In the genomic region with DNA sequence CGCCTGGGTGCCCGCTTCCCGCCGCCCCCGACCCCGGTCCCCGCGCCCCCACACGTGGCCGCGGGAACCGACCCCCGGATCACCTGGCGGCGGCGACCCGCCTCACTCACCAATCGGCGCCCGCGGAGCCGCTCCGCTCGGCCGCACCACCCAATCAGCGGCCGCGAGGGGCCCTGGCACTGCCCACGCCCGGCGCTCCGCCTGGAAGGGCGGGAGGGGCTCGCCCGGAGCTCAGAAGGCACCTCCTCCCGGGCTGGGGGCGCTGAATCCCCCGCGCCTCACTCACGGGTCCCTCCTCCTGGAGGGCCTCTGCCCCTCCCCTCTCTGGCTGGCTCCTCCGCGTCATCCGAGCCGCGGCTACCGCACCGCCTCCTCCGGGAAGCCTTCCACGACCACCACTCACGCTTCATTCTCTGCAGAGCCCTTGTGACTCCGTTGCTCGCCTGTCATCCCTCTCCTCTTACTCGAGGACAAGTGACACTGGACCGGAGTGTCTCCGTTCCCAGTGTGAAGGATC, we compare ENCODE assay signal across 1 cellular context.
TF ChIP-seq lines count a peak whose summit lies in the region.

No MANE protein-coding gene starts in this region.

TF ChIP-seq in HEK293, 187 proteins besides CTCF, POLR2A, EP300 and RAD21 (continued from another document and continues in another):
- TF ChIP-seq ZNF146 (tag by site-specific recombination; IDR thresholded peaks at IDR 0.05): 0 out of 2 replicates have a peak, but pooled peaks have one; percentile 40
- no peak; the same call in 1 of the 2 replicates for TF ChIP-seq ZNF2 (tag by site-specific recombination; IDR thresholded peaks at IDR 0.05)
- TF ChIP-seq ZNF10 (tag by site-specific recombination; IDR thresholded peaks at IDR 0.05): no peak
- TF ChIP-seq GFI1B (tag by site-specific recombination; IDR thresholded peaks at IDR 0.05): no peak
- TF ChIP-seq, protein P1, sequence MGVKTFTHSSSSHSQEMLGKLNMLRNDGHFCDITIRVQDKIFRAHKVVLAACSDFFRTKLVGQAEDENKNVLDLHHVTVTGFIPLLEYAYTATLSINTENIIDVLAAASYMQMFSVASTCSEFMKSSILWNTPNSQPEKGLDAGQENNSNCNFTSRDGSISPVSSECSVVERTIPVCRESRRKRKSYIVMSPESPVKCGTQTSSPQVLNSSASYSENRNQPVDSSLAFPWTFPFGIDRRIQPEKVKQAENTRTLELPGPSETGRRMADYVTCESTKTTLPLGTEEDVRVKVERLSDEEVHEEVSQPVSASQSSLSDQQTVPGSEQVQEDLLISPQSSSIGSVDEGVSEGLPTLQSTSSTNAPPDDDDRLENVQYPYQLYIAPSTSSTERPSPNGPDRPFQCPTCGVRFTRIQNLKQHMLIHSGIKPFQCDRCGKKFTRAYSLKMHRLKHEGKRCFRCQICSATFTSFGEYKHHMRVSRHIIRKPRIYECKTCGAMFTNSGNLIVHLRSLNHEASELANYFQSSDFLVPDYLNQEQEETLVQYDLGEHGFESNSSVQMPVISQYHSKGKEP (tag by site-specific recombination; IDR thresholded peaks at IDR 0.05): no peak
- TF ChIP-seq, protein P2, sequence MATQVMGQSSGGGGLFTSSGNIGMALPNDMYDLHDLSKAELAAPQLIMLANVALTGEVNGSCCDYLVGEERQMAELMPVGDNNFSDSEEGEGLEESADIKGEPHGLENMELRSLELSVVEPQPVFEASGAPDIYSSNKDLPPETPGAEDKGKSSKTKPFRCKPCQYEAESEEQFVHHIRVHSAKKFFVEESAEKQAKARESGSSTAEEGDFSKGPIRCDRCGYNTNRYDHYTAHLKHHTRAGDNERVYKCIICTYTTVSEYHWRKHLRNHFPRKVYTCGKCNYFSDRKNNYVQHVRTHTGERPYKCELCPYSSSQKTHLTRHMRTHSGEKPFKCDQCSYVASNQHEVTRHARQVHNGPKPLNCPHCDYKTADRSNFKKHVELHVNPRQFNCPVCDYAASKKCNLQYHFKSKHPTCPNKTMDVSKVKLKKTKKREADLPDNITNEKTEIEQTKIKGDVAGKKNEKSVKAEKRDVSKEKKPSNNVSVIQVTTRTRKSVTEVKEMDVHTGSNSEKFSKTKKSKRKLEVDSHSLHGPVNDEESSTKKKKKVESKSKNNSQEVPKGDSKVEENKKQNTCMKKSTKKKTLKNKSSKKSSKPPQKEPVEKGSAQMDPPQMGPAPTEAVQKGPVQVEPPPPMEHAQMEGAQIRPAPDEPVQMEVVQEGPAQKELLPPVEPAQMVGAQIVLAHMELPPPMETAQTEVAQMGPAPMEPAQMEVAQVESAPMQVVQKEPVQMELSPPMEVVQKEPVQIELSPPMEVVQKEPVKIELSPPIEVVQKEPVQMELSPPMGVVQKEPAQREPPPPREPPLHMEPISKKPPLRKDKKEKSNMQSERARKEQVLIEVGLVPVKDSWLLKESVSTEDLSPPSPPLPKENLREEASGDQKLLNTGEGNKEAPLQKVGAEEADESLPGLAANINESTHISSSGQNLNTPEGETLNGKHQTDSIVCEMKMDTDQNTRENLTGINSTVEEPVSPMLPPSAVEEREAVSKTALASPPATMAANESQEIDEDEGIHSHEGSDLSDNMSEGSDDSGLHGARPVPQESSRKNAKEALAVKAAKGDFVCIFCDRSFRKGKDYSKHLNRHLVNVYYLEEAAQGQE (tag by site-specific recombination; IDR thresholded peaks at IDR 0.05): no peak
- peak; percentile 76 for TF ChIP-seq SP3 (tag by site-specific recombination; IDR thresholded peaks at IDR 0.05)
- TF ChIP-seq ZNF707 (tag by site-specific recombination; IDR thresholded peaks at IDR 0.05): no peak
- TF ChIP-seq ZNF24 (tag by site-specific recombination; IDR thresholded peaks at IDR 0.05): peak; percentile 86
- TF ChIP-seq, protein P3, sequence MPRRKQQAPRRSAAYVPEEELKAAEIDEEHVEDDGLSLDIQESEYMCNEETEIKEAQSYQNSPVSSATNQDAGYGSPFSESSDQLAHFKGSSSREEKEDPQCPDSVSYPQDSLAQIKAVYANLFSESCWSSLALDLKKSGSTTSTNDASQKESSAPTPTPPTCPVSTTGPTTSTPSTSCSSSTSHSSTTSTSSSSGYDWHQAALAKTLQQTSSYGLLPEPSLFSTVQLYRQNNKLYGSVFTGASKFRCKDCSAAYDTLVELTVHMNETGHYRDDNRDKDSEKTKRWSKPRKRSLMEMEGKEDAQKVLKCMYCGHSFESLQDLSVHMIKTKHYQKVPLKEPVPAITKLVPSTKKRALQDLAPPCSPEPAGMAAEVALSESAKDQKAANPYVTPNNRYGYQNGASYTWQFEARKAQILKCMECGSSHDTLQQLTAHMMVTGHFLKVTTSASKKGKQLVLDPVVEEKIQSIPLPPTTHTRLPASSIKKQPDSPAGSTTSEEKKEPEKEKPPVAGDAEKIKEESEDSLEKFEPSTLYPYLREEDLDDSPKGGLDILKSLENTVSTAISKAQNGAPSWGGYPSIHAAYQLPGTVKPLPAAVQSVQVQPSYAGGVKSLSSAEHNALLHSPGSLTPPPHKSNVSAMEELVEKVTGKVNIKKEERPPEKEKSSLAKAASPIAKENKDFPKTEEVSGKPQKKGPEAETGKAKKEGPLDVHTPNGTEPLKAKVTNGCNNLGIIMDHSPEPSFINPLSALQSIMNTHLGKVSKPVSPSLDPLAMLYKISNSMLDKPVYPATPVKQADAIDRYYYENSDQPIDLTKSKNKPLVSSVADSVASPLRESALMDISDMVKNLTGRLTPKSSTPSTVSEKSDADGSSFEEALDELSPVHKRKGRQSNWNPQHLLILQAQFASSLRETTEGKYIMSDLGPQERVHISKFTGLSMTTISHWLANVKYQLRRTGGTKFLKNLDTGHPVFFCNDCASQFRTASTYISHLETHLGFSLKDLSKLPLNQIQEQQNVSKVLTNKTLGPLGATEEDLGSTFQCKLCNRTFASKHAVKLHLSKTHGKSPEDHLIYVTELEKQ (tag by site-specific recombination; IDR thresholded peaks at IDR 0.05; ENCODE audit: borderline replicate concordance): no peak; the same call in 1 of the 2 replicates
- no peak for TF ChIP-seq ZNF510 (tag by site-specific recombination; IDR thresholded peaks at IDR 0.05; ENCODE audit: insufficient replicate concordance)
- TF ChIP-seq ZNF785 (tag by site-specific recombination; IDR thresholded peaks at IDR 0.05): 0 out of 2 replicates have a peak, but pooled peaks have one; percentile 15
- TF ChIP-seq ZNF747 (tag by site-specific recombination; IDR thresholded peaks at IDR 0.05): no peak
- no peak for TF ChIP-seq ZNF624 (tag by site-specific recombination; IDR thresholded peaks at IDR 0.05)
- TF ChIP-seq ZNF571 (tag by site-specific recombination; IDR thresholded peaks at IDR 0.05): no peak
- TF ChIP-seq ZNF610 (tag by site-specific recombination; IDR thresholded peaks at IDR 0.05; ENCODE audit: borderline replicate concordance): peak; percentile 94
- no peak for TF ChIP-seq ZNF792 (tag by site-specific recombination; IDR thresholded peaks at IDR 0.05)
- peak; percentile 57 for TF ChIP-seq EGR2 (tag by site-specific recombination; IDR thresholded peaks at IDR 0.05; ENCODE audit: low read depth)
- TF ChIP-seq ZEB2 (tag by site-specific recombination; IDR thresholded peaks at IDR 0.05): peak; percentile 71
- no peak; the same call in 1 of the 2 replicates for TF ChIP-seq ZNF76 (tag by site-specific recombination; IDR thresholded peaks at IDR 0.05; ENCODE audit: borderline replicate concordance, low read depth)
- TF ChIP-seq ZNF341 (tag by site-specific recombination; IDR thresholded peaks at IDR 0.05; ENCODE audit: low read depth): no peak
- TF ChIP-seq ZSCAN16 (tag by site-specific recombination; IDR thresholded peaks at IDR 0.05): no peak
- TF ChIP-seq YY1 (tag by site-specific recombination; IDR thresholded peaks at IDR 0.05): no peak
- no peak for TF ChIP-seq HOXD13 (CRISPR knock-in tag; IDR thresholded peaks at IDR 0.05; ENCODE audit: borderline replicate concordance)
- TF ChIP-seq ZNF114 (tag by site-specific recombination; IDR thresholded peaks at IDR 0.05): no peak
- TF ChIP-seq ZNF394 (tag by site-specific recombination; IDR thresholded peaks at IDR 0.05; ENCODE audit: borderline replicate concordance): no peak; the same call in 1 of the 2 replicates
- TF ChIP-seq ZNF133 (tag by site-specific recombination; IDR thresholded peaks at IDR 0.05): no peak
- no peak for TF ChIP-seq ZNF311 (tag by site-specific recombination; IDR thresholded peaks at IDR 0.05; ENCODE audit: borderline replicate concordance)
- no peak for TF ChIP-seq ZNF214 (tag by site-specific recombination; IDR thresholded peaks at IDR 0.05; ENCODE audit: borderline replicate concordance)
- TF ChIP-seq, protein P4, sequence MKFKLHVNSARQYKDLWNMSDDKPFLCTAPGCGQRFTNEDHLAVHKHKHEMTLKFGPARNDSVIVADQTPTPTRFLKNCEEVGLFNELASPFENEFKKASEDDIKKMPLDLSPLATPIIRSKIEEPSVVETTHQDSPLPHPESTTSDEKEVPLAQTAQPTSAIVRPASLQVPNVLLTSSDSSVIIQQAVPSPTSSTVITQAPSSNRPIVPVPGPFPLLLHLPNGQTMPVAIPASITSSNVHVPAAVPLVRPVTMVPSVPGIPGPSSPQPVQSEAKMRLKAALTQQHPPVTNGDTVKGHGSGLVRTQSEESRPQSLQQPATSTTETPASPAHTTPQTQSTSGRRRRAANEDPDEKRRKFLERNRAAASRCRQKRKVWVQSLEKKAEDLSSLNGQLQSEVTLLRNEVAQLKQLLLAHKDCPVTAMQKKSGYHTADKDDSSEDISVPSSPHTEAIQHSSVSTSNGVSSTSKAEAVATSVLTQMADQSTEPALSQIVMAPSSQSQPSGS (tag by site-specific recombination; IDR thresholded peaks at IDR 0.05; ENCODE audit: low read depth): no peak
- TF ChIP-seq ZNF211 (tag by site-specific recombination; IDR thresholded peaks at IDR 0.05; ENCODE audit: low read depth): no peak
- TF ChIP-seq, protein P5, sequence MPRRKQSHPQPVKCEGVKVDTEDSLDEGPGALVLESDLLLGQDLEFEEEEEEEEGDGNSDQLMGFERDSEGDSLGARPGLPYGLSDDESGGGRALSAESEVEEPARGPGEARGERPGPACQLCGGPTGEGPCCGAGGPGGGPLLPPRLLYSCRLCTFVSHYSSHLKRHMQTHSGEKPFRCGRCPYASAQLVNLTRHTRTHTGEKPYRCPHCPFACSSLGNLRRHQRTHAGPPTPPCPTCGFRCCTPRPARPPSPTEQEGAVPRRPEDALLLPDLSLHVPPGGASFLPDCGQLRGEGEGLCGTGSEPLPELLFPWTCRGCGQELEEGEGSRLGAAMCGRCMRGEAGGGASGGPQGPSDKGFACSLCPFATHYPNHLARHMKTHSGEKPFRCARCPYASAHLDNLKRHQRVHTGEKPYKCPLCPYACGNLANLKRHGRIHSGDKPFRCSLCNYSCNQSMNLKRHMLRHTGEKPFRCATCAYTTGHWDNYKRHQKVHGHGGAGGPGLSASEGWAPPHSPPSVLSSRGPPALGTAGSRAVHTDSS (tag by site-specific recombination; IDR thresholded peaks at IDR 0.05): no peak
- TF ChIP-seq, protein P6, sequence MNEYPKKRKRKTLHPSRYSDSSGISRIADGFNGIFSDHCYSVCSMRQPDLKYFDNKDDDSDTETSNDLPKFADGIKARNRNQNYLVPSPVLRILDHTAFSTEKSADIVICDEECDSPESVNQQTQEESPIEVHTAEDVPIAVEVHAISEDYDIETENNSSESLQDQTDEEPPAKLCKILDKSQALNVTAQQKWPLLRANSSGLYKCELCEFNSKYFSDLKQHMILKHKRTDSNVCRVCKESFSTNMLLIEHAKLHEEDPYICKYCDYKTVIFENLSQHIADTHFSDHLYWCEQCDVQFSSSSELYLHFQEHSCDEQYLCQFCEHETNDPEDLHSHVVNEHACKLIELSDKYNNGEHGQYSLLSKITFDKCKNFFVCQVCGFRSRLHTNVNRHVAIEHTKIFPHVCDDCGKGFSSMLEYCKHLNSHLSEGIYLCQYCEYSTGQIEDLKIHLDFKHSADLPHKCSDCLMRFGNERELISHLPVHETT (tag by site-specific recombination; IDR thresholded peaks at IDR 0.05): peak; percentile 51
- no peak for TF ChIP-seq ZNF768 (tag by site-specific recombination; IDR thresholded peaks at IDR 0.05)
- no peak for TF ChIP-seq ZNF830 (tag by site-specific recombination; IDR thresholded peaks at IDR 0.05; ENCODE audit: low read depth)
- no peak for TF ChIP-seq ZNF140 (tag by site-specific recombination; IDR thresholded peaks at IDR 0.05)
- no peak for TF ChIP-seq ZNF776 (tag by site-specific recombination; IDR thresholded peaks at IDR 0.05; ENCODE audit: borderline replicate concordance)
- TF ChIP-seq ZNF670 (tag by site-specific recombination; IDR thresholded peaks at IDR 0.05; ENCODE audit: low read depth): no peak
- peak; percentile 12; the same call in 1 of the 2 replicates for TF ChIP-seq ZXDB (tag by site-specific recombination; IDR thresholded peaks at IDR 0.05)
- TF ChIP-seq ZNF626 (tag by site-specific recombination; IDR thresholded peaks at IDR 0.05): no peak
- TF ChIP-seq ZNF157 (tag by site-specific recombination; IDR thresholded peaks at IDR 0.05): no peak
- TF ChIP-seq, protein P7, sequence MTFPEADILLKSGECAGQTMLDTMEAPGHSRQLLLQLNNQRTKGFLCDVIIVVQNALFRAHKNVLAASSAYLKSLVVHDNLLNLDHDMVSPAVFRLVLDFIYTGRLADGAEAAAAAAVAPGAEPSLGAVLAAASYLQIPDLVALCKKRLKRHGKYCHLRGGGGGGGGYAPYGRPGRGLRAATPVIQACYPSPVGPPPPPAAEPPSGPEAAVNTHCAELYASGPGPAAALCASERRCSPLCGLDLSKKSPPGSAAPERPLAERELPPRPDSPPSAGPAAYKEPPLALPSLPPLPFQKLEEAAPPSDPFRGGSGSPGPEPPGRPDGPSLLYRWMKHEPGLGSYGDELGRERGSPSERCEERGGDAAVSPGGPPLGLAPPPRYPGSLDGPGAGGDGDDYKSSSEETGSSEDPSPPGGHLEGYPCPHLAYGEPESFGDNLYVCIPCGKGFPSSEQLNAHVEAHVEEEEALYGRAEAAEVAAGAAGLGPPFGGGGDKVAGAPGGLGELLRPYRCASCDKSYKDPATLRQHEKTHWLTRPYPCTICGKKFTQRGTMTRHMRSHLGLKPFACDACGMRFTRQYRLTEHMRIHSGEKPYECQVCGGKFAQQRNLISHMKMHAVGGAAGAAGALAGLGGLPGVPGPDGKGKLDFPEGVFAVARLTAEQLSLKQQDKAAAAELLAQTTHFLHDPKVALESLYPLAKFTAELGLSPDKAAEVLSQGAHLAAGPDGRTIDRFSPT (tag by site-specific recombination; IDR thresholded peaks at IDR 0.05): peak; percentile 64
- TF ChIP-seq TCF7L2 (IDR thresholded peaks at IDR 0.05; ENCODE audit: borderline replicate concordance, low read depth, low read length): no peak
- no peak for TF ChIP-seq ZSCAN23 (tag by site-specific recombination; IDR thresholded peaks at IDR 0.05)
- TF ChIP-seq ZNF23 (tag by site-specific recombination; IDR thresholded peaks at IDR 0.05; ENCODE audit: borderline replicate concordance): no peak
- TF ChIP-seq ZNF555 (tag by site-specific recombination; conservative IDR thresholded peaks at IDR 0.05): no peak
- TF ChIP-seq ZNF658 (tag by site-specific recombination; IDR thresholded peaks at IDR 0.05): no peak
- peak; percentile 46; the same call in 1 of the 2 replicates for TF ChIP-seq KLF10 (tag by site-specific recombination; IDR thresholded peaks at IDR 0.05)
- TF ChIP-seq ZNF169 (tag by site-specific recombination; IDR thresholded peaks at IDR 0.05): no peak
- no peak for TF ChIP-seq ZIC2 (tag by site-specific recombination; IDR thresholded peaks at IDR 0.05)
- no peak for TF ChIP-seq BCL11B (tag by site-specific recombination; IDR thresholded peaks at IDR 0.05; ENCODE audit: low read depth)
- peak; percentile 95 for TF ChIP-seq ZBTB7A (tag by site-specific recombination; IDR thresholded peaks at IDR 0.05; ENCODE audit: low read depth)
- no peak for TF ChIP-seq GLI2 (tag by site-specific recombination; IDR thresholded peaks at IDR 0.05; ENCODE audit: borderline replicate concordance, low read depth)
- TF ChIP-seq IKZF3 (tag by site-specific recombination; IDR thresholded peaks at IDR 0.05): no peak
- TF ChIP-seq HOXC10 (CRISPR knock-in tag; IDR thresholded peaks at IDR 0.05): no peak
- no peak for TF ChIP-seq OVOL3 (tag by site-specific recombination; IDR thresholded peaks at IDR 0.05)
